23 cellular contexts compared by ENCODE assay signal in genomic region chr9:95580812-95581761, GRCh38.
A peak's percentile ranks its signal among the peaks of the same experiment; 100 is the strongest.
DNase-seq lines count a peak whose midpoint lies in the region; ATAC-seq and TF ChIP-seq lines count a peak whose summit lies in the region.
"Had no signal": no experiment of that assay in that cellular context is flagged by ENCODE, and none has a peak within 500 bp of the region (broad histone marks: within the 10 kb centered on the region; RNA-seq: fewer than 3 reads in every experiment).

No MANE protein-coding gene starts in this region.

- peak overlapping the region; percentile 51 for H3K9ac ChIP-seq in NT2/D1 (ENCODE audit: insufficient read length, low read depth)

- H3K4me1 Mint-ChIP-seq in activated CD4-positive, alpha-beta T cell treated with anti-CD3 and anti-CD28 coated beads for 36 hours, result no peaks in the 10 kb centered on the region
- H3K4me1 Mint-ChIP-seq: natural killer cell had no signal

- H3K79me2 ChIP-seq in osteoblast (ENCODE audit: insufficient read depth, low read length), result no peaks in the 10 kb centered on the region

- ATAC-seq in HG03135 (IDR thresholded peaks at IDR 0.05; ENCODE audit: unreplicated experiment), result no peak
- no peak for ATAC-seq in activated CD4-positive, alpha-beta T cell treated with anti-CD3 and anti-CD28 coated beads for 36 hours
- ATAC-seq: activated CD8-positive, alpha-beta T cell treated with anti-CD3 and anti-CD28 coated beads for 36 hours; natural killer cell had no signal

- peaks cover 17% of the 10 kb centered on the region for H3K4me1 ChIP-seq in NT2/D1 (ENCODE audit: insufficient read depth, insufficient read length)
- no peaks in the 10 kb centered on the region for H3K4me1 ChIP-seq in osteoblast (ENCODE audit: insufficient read depth, low read length)

- H3K4me3 ChIP-seq in H7 (ENCODE audit: insufficient read depth, low read depth, low read length) (no peak overlapping the region), NT2/D1 (ENCODE audit: insufficient read length, low read depth) (no peak overlapping the region), osteoblast (ENCODE audit: insufficient read depth, low read length) (no peak overlapping the region)
- H3K4me3 ChIP-seq: cardiac muscle cell, transverse colon had no signal

- H3K27ac ChIP-seq in osteoblast (ENCODE audit: low read depth, low read length), result no peak overlapping the region
- H3K27ac ChIP-seq: cardiac muscle cell had no signal

- H3K9me3 ChIP-seq in NT2/D1 (ENCODE audit: insufficient read depth, low read length) (no peaks in the 10 kb centered on the region), osteoblast (ENCODE audit: low read depth, low read length) (no peaks in the 10 kb centered on the region)
- H3K9me3 ChIP-seq: transverse colon had no signal

- CTCF ChIA-PET in activated CD4-positive, alpha-beta T cell treated with anti-CD3 and anti-CD28 coated beads for 36 hours (lab: Charles Lee), result no interaction called here

- H3K27ac Mint-ChIP-seq in activated CD4-positive, alpha-beta T cell treated with anti-CD3 and anti-CD28 coated beads for 36 hours, result no peak overlapping the region
- H3K27ac Mint-ChIP-seq: activated CD8-positive, alpha-beta T cell treated with anti-CD3 and anti-CD28 coated beads for 36 hours; activated naive CD4-positive, alpha-beta T cell treated with anti-CD3 and anti-CD28 coated beads for 36 hours; natural killer cell had no signal

- POLR2A ChIA-PET in activated CD4-positive, alpha-beta T cell treated with anti-CD3 and anti-CD28 coated beads for 36 hours (lab: Charles Lee), result no interaction called here

- H3K4me3 Mint-ChIP-seq in activated CD4-positive, alpha-beta T cell treated with anti-CD3 and anti-CD28 coated beads for 36 hours, result no peak overlapping the region
- H3K4me3 Mint-ChIP-seq: activated CD8-positive, alpha-beta T cell treated with anti-CD3 and anti-CD28 coated beads for 36 hours; activated naive CD4-positive, alpha-beta T cell treated with anti-CD3 and anti-CD28 coated beads for 36 hours; natural killer cell had no signal

- intact Hi-C loops in activated CD4-positive, alpha-beta T cell treated with anti-CD3 and anti-CD28 coated beads for 36 hours (cut with DNase I, micrococcal nuclease), result no loop called here

- H3K36me3 Mint-ChIP-seq in activated CD4-positive, alpha-beta T cell treated with anti-CD3 and anti-CD28 coated beads for 36 hours (ENCODE audit: low read depth), result no peaks in the 10 kb centered on the region
- H3K36me3 Mint-ChIP-seq: natural killer cell had no signal

- H4K20me1 ChIP-seq in osteoblast (ENCODE audit: insufficient read depth, low read length), result no peaks in the 10 kb centered on the region

- H3K36me3 ChIP-seq in H7 (replicated peaks; ENCODE audit: control insufficient read depth, insufficient read depth, low read length) (no peaks in the 10 kb centered on the region), NT2/D1 (ENCODE audit: insufficient read depth, insufficient read length, low read length) (no peaks in the 10 kb centered on the region), osteoblast (ENCODE audit: insufficient read depth, low read length) (no peaks in the 10 kb centered on the region)
- H3K36me3 ChIP-seq: cardiac muscle cell, transverse colon had no signal

- no peaks in the 10 kb centered on the region for H3K9me3 Mint-ChIP-seq in activated CD4-positive, alpha-beta T cell treated with anti-CD3 and anti-CD28 coated beads for 36 hours (ENCODE audit: low read depth)
- H3K9me3 Mint-ChIP-seq: activated CD8-positive, alpha-beta T cell treated with anti-CD3 and anti-CD28 coated beads for 36 hours; activated naive CD4-positive, alpha-beta T cell treated with anti-CD3 and anti-CD28 coated beads for 36 hours; natural killer cell had no signal

- DNase-seq in H7 (peak; percentile 70), NT2/D1 (ENCODE audit: low read depth, low spot score) (no peak), islet precursor cell (peak; percentile 73), osteoblast (ENCODE audit: insufficient read length, low spot score, missing footprints) (peak; percentile 39), activated T-cell treated with anti-CD3 and anti-CD28 coated beads for 4 hours (no peak)
- DNase-seq in activated CD4-positive, alpha-beta T cell treated with anti-CD3 and anti-CD28 coated beads for 36 hours, result no peak
- DNase-seq in activated CD8-positive, alpha-beta memory T cell treated with anti-CD3 and anti-CD28 coated beads for 24 hours, result no peak
- DNase-seq: activated CD8-positive, alpha-beta T cell treated with anti-CD3 and anti-CD28 coated beads for 36 hours; activated naive CD4-positive, alpha-beta T cell treated with anti-CD3 and anti-CD28 coated beads for 36 hours; activated T-cell treated with anti-CD3 and anti-CD28 coated beads, Interleukin-2, amount 50 U/mL, for 48 hours; dermis blood vessel endothelial cell; DND-41; Kasumi-1; natural killer cell; NCI-H1048; NCI-H2029 treated with DMSO at 0.1 percent for 48 hours; NCI-H526; SHP77; stimulated activated CD4-positive, alpha-beta T cell treated with anti-CD3 and anti-CD28 coated beads, Interleukin-2, amount 100 ng/mL, for 24 hours; stimulated activated naive CD4-positive, alpha-beta T cell; transverse colon had no signal

- TF ChIP-seq CTCF in osteoblast (IDR thresholded peaks at IDR 0.05; ENCODE audit: extremely low read depth, low read depth, low read length), result no peak

- no peak overlapping the region for H3K4me2 ChIP-seq in osteoblast (ENCODE audit: insufficient read depth, low read length)

- no peak overlapping the region for H2AFZ ChIP-seq in osteoblast (ENCODE audit: low read length)

- peaks cover 2% of the 10 kb centered on the region for H3K27me3 Mint-ChIP-seq in activated CD4-positive, alpha-beta T cell treated with anti-CD3 and anti-CD28 coated beads for 36 hours

- H3K27me3 ChIP-seq in H7 (ENCODE audit: control insufficient read depth, insufficient read depth, low read length), result no peaks in the 10 kb centered on the region
- no peaks in the 10 kb centered on the region for H3K27me3 ChIP-seq in NT2/D1 (ENCODE audit: insufficient read depth, insufficient read length)
- H3K27me3 ChIP-seq in osteoblast (ENCODE audit: insufficient read depth, low read length), result no peaks in the 10 kb centered on the region
- H3K27me3 ChIP-seq: cardiac muscle cell, transverse colon had no signal

Comparison
In these comparisons a context has a peak if more than half of its experiments do, and no peak if none do; other contexts are left out.
1. DNase-seq: peak in H7 (single experiment), islet precursor cell (single experiment) and osteoblast (single experiment); none in NT2/D1 (single experiment), activated T-cell treated with anti-CD3 and anti-CD28 coated beads for 4 hours (single experiment), activated CD4-positive, alpha-beta T cell treated with anti-CD3 and anti-CD28 coated beads for 36 hours (single experiment) and activated CD8-positive, alpha-beta memory T cell treated with anti-CD3 and anti-CD28 coated beads for 24 hours (single experiment).